Comparison of ENCODE assay signal across 27 cellular contexts in genomic region chr2:160454070-160454797, GRCh38. TPM values are rescaled to one million over a fixed set of nuclear protein-coding genes. Genes with fewer than 3 reads are reported as not detected.
DNase-seq lines count a peak whose midpoint lies in the region; ATAC-seq, FAIRE-seq and TF ChIP-seq lines count a peak whose summit lies in the region.
"Had no signal": no experiment of that assay in that cellular context is flagged by ENCODE, and none has a peak within 500 bp of the region (broad histone marks: within the 10 kb centered on the region; RNA-seq: fewer than 3 reads in every experiment).

No MANE protein-coding gene starts in this region.

- H3K79me2 ChIP-seq in HepG2 (ENCODE audit: insufficient read depth, low read length), result peaks cover 28% of the 10 kb centered on the region

- TF ChIP-seq EP300 in HepG2 (IDR thresholded peaks at IDR 0.05; ENCODE audit: low read depth in 2 of 2, low read length in 2 of 2), result no peak
- TF ChIP-seq EP300 in HepG2 (CRISPR knock-in tag; IDR thresholded peaks at IDR 0.05; ENCODE audit: borderline replicate concordance), result no peak

- no peaks in the 10 kb centered on the region for H3K9me3 Mint-ChIP-seq in stimulated activated naive B cell treated with anti-CD40 and anti-IgM and Interleukin-4, amounts not matched to agents 10 μg/mL and 1 μg/mL and 100 μg/mL, for 72 hours
- H3K9me3 Mint-ChIP-seq: CD8-positive, alpha-beta T cell; natural killer cell treated with Interleukin-12 subunit alpha and Interleukin-12 subunit beta and Interleukin-15 and Interleukin-18, amount 100 ng/mL, for 72 hours; type B pancreatic cell had no signal

- no peak overlapping the region for H3K4me2 ChIP-seq in HepG2 (ENCODE audit: low read depth, low read length)

- no TSS peak for BruUV-seq in HepG2 (replicated peaks; lab: Mats Ljungman, UMichigan)

- no peak overlapping the region for H3K9ac ChIP-seq in HepG2 (ENCODE audit: insufficient read depth, low read depth, low read length)

- in situ Hi-C loops in HepG2 (cut with HindIII; ENCODE audit: extremely low pct_ligation_motif_present, low pct_unique_long_range_greater_than_20kb), result no loop called here

- 98% methylated on average over 2 of the region's 2 CpGs for WGBS in HepG2 (ENCODE audit: low lambda C conversion rate)

- H3K4me3 ChIP-seq in HepG2 (replicated peaks in 1 of 3; ENCODE audit: insufficient read depth in 1 of 3, low read depth in 2 of 3, low read length in 3 of 3) (no peak overlapping the region), uterus (no peak overlapping the region)
- H3K4me3 ChIP-seq: K562, MG63 had no signal

- H3K27ac Mint-ChIP-seq in stimulated activated naive B cell treated with anti-CD40 and anti-IgM and Interleukin-4, amounts not matched to agents 10 μg/mL and 1 μg/mL and 100 μg/mL, for 72 hours, result no peak overlapping the region
- H3K27ac Mint-ChIP-seq: activated naive CD8-positive, alpha-beta T cell; natural killer cell treated with Interleukin-12 subunit alpha and Interleukin-12 subunit beta and Interleukin-15 and Interleukin-18, amount 100 ng/mL, for 72 hours; type B pancreatic cell had no signal

- peaks cover 0 to 2% of the 10 kb centered on the region in 2 donors for H3K36me3 Mint-ChIP-seq in stimulated activated naive B cell treated with anti-CD40 and anti-IgM and Interleukin-4, amounts not matched to agents 10 μg/mL and 1 μg/mL and 100 μg/mL, for 72 hours
- H3K36me3 Mint-ChIP-seq: natural killer cell treated with Interleukin-12 subunit alpha and Interleukin-12 subunit beta and Interleukin-15 and Interleukin-18, amount 100 ng/mL, for 72 hours had no signal

- no peak for FAIRE-seq in HepG2 (lab: Jason Lieb, UNC)
- FAIRE-seq: G401.6, H1, K562, small intestine had no signal

- H3K27ac ChIP-seq in VCaP, result peak overlapping the region; percentile 20; the same call in 1 of the 2 replicates
- no peak overlapping the region for H3K27ac ChIP-seq in HepG2 (ENCODE audit: extremely low read length, insufficient read depth, low read length)
- peak overlapping the region; percentile 40 to 46 for H3K27ac ChIP-seq in uterus

- H3K27me3 ChIP-seq in HepG2 (ENCODE audit: control insufficient read depth in 1 of 2, insufficient read depth in 2 of 2, low read length in 2 of 2) (no peaks in the 10 kb centered on the region), uterus (no peaks in the 10 kb centered on the region)
- H3K27me3 ChIP-seq: MG63 had no signal

- no peaks in the 10 kb centered on the region for H3K4me1 Mint-ChIP-seq in stimulated activated naive B cell treated with anti-CD40 and anti-IgM and Interleukin-4, amounts not matched to agents 10 μg/mL and 1 μg/mL and 100 μg/mL, for 72 hours

- H3K4me1 ChIP-seq in HepG2 (ENCODE audit: insufficient read depth, low read length) (peaks cover 20% of the 10 kb centered on the region), uterus (peaks cover 0 to 7% of the 10 kb centered on the region in 2 donors)

- TF ChIP-seq POLR2A in HepG2 (IDR thresholded peaks at IDR 0.05; ENCODE audit: insufficient read depth in 1 of 2, low read depth in 2 of 2, low read length in 2 of 2), result no peak
- no peak for TF ChIP-seq POLR2A in uterus (IDR thresholded peaks at IDR 0.05)

- H2AFZ ChIP-seq in HepG2 (ENCODE audit: low read length), result no peak overlapping the region

- H3K27me3 Mint-ChIP-seq in stimulated activated naive B cell treated with anti-CD40 and anti-IgM and Interleukin-4, amounts not matched to agents 10 μg/mL and 1 μg/mL and 100 μg/mL, for 72 hours, result no peaks in the 10 kb centered on the region
- H3K27me3 Mint-ChIP-seq: activated naive CD8-positive, alpha-beta T cell; natural killer cell treated with Interleukin-12 subunit alpha and Interleukin-12 subunit beta and Interleukin-15 and Interleukin-18, amount 100 ng/mL, for 72 hours; type B pancreatic cell had no signal

- H3K9me3 ChIP-seq in HepG2 (ENCODE audit: low read length), result no peaks in the 10 kb centered on the region
- no peaks in the 10 kb centered on the region for H3K9me3 ChIP-seq in uterus
- H3K9me3 ChIP-seq: MG63 had no signal

- intact Hi-C loops in HepG2 (cut with micrococcal nuclease; ENCODE audit: unreplicated experiment), result loop anchor here (2.0 kb wide), 1 partner anchor 39 kb away; the partner anchor contains the start of gene RBMS1
- intact Hi-C loops in uterus (cut with DNase I; ENCODE audit: low total_unique reads), result no loop called here

- DNase-seq in EH (ENCODE audit: low read depth), result peak; percentile 22
- DNase-seq in HepG2 (ENCODE audit: low spot score), result peak; percentile 50
- DNase-seq in uterus, result no peak
- no peak for DNase-seq in stimulated activated naive B cell treated with anti-CD40 and anti-IgM and Interleukin-4, amounts not matched to agents 10 μg/mL and 1 μg/mL and 100 μg/mL, for 72 hours
- DNase-seq in pons (ENCODE audit: low spot score), result no peak
- no peak for DNase-seq in NOMO-1 treated with DMSO at 0.1 percent for 48 hours (lab: John Stamatoyannopoulos, UW; ENCODE audit: unreplicated experiment)
- DNase-seq: activated T-cell treated with anti-CD3 and anti-CD28 coated beads for 4 hours; anterior cingulate cortex; CD8-positive, alpha-beta T cell; cortex of kidney; DMS 273 treated with DMSO at 0.1 percent for 48 hours; foreskin melanocyte; left cardiac atrium; MG63; NCI-H2029 treated with DMSO at 0.1 percent for 48 hours; NCI-H774; retina; small intestine; stimulated activated CD4-positive, alpha-beta T cell treated with anti-CD3 and anti-CD28 coated beads, Interleukin-1b, Interleukin-23, amount 100 ng/mL, for 48 hours had no signal

- CTCF ChIA-PET in HepG2 (lab: Yijun Ruan, JAX; ENCODE audit: low intra/inter-chr PET ratio, low total read pairs), result no interaction called here

- peak; percentile 67 for ATAC-seq in HepG2
- ATAC-seq in stimulated activated naive B cell treated with anti-CD40 and anti-IgM and Interleukin-4, amounts not matched to agents 10 μg/mL and 1 μg/mL and 100 μg/mL, for 72 hours (replicated peaks), result no peak
- ATAC-seq: CD8-positive, alpha-beta T cell; esophagus mucosa; K562; natural killer cell treated with Interleukin-12 subunit alpha and Interleukin-12 subunit beta and Interleukin-15 and Interleukin-18, amount 100 ng/mL, for 72 hours had no signal

- TF ChIP-seq CTCF in VCaP (conservative IDR thresholded peaks at IDR 0.05) (no peak), HepG2 (CRISPR knock-in tag; IDR thresholded peaks at IDR 0.05) (no peak), uterus (IDR thresholded peaks at IDR 0.05) (no peak)

- no peak for TF ChIP-seq RAD21 in HepG2 (CRISPR knock-in tag; IDR thresholded peaks at IDR 0.05)

- POLR2A ChIA-PET in HepG2 (lab: Yijun Ruan, JAX), result no interaction called here

- peaks cover 47% of the 10 kb centered on the region for H4K20me1 ChIP-seq in HepG2 (ENCODE audit: insufficient read depth, low read length)

- no peak overlapping the region for H3K4me3 Mint-ChIP-seq in stimulated activated naive B cell treated with anti-CD40 and anti-IgM and Interleukin-4, amounts not matched to agents 10 μg/mL and 1 μg/mL and 100 μg/mL, for 72 hours
- H3K4me3 Mint-ChIP-seq: activated naive CD8-positive, alpha-beta T cell; CD8-positive, alpha-beta T cell; natural killer cell treated with Interleukin-12 subunit alpha and Interleukin-12 subunit beta and Interleukin-15 and Interleukin-18, amount 100 ng/mL, for 72 hours; type B pancreatic cell had no signal

- no peaks in the 10 kb centered on the region; a peak in 2 of 5 replicates for H3K36me3 ChIP-seq in HepG2 (replicated peaks in 1 of 2; ENCODE audit: control insufficient read depth in 1 of 2, insufficient read depth in 2 of 2, low read length in 2 of 2)
- no peaks in the 10 kb centered on the region for H3K36me3 ChIP-seq in uterus

TF ChIP-seq in HepG2, 621 proteins besides CTCF, POLR2A, EP300 and RAD21 (continues in another document):
- TF ChIP-seq HDAC6 (IDR thresholded peaks at IDR 0.05; ENCODE audit: low read depth, low read length), result no peak
- TF ChIP-seq BCL6 (CRISPR knock-in tag; IDR thresholded peaks at IDR 0.05), result peak; percentile 58; the same call in 1 of the 2 replicates
- TF ChIP-seq NBN (conservative IDR thresholded peaks at IDR 0.05), result no peak
- TF ChIP-seq FOXA3 (CRISPR knock-in tag; IDR thresholded peaks at IDR 0.05), result peak; percentile 42; the same call in 1 of the 2 replicates
- peak; percentile 48; the same call in 1 of the 2 replicates for TF ChIP-seq FOXA1 (IDR thresholded peaks at IDR 0.05)
- peak; percentile 32; the same call in 1 of the 2 replicates for TF ChIP-seq FOXA1 (CRISPR knock-in tag; IDR thresholded peaks at IDR 0.05)

RNA-seq across cellular contexts. Expression of gene RBMS1, which starts 39.4 kb away (rescaled TPM):
- 52.1 and 55.5 TPM in 2 replicates for total RNA-seq in HepG2 (2016; rRNA removed; fragmentation: Illumina TruSeq; extraction: Trizol)
- 4.1 and 5.2 TPM in 2 replicates for total RNA-seq in HepG2 (2016; cell fraction: cytosol; rRNA removed; fragmentation: Illumina TruSeq; extraction: Trizol; ENCODE audit: low read depth)
- total RNA-seq in HepG2 (2016; cell fraction: insoluble cytoplasmic fraction; rRNA removed; fragmentation: Illumina TruSeq; extraction: Trizol), result 51.6 and 52.5 TPM in 2 replicates
- 18.5 and 21.0 TPM in 2 replicates for total RNA-seq in HepG2 (2016; cell fraction: membrane; rRNA removed; fragmentation: Illumina TruSeq; extraction: Trizol)
- total RNA-seq in HepG2 (2016; cell fraction: nucleus; rRNA removed; fragmentation: Illumina TruSeq; extraction: Trizol), result 44.0 and 59.0 TPM in 2 replicates
- 82.9 and 110 TPM in 2 replicates for polyA plus RNA-seq in HepG2 (2011; rRNA removed)
- polyA plus RNA-seq in HepG2 (2011; cell fraction: cytosol; rRNA removed), result 71.0 and 80.7 TPM in 2 replicates
- 50.6 and 54.0 TPM in 2 replicates for polyA plus RNA-seq in HepG2 (2011; cell fraction: nucleus; rRNA removed)
- polyA plus RNA-seq in HepG2 (2012), result 70.0 and 92.2 TPM in 2 replicates
- 2.6 and 2.7 TPM in 2 replicates for polyA plus RNA-seq in HepG2 (2016; cell fraction: cytosol; fragmentation: Illumina TruSeq; extraction: Trizol; ENCODE audit: low read depth)
- polyA plus RNA-seq in HepG2 (2016; cell fraction: insoluble cytoplasmic fraction; fragmentation: Illumina TruSeq; extraction: Trizol; ENCODE audit: low read depth), result 51.8 and 60.2 TPM in 2 replicates
- 10.2 and 12.3 TPM in 2 replicates for polyA plus RNA-seq in HepG2 (2016; cell fraction: membrane; fragmentation: Illumina TruSeq; extraction: Trizol; ENCODE audit: low read depth)
- polyA plus RNA-seq in HepG2 (2016; cell fraction: nucleus; fragmentation: Illumina TruSeq; extraction: Trizol; ENCODE audit: insufficient read depth, low read depth), result 43.3 and 48.9 TPM in 2 replicates
- 28.8 and 93.8 TPM in 2 replicates for polyA minus RNA-seq in HepG2 (2011; rRNA and poly(A)+ RNA removed; ENCODE audit: low replicate concordance)
- 56.0 and 61.6 TPM in 2 replicates for polyA minus RNA-seq in HepG2 (2011; cell fraction: cytosol; rRNA and poly(A)+ RNA removed)
- polyA minus RNA-seq in HepG2 (2011; cell fraction: nucleus; rRNA and poly(A)+ RNA removed), result 172 and 186 TPM in 2 replicates
- total RNA-seq in uterus, result 100 to 1,000 TPM in 2 of 4 donors, 10 to 100 TPM in 2; 30.5 to 149 (median 88.9) TPM

Comparison
In these comparisons a context has a peak if more than half of its experiments do, and no peak if none do; other contexts are left out.
1. DNase-seq: peak in EH (single experiment) and HepG2 (single experiment); none in uterus (0 of 2), stimulated activated naive B cell treated with anti-CD40 and anti-IgM and Interleukin-4, amounts not matched to agents 10 μg/mL and 1 μg/mL and 100 μg/mL, for 72 hours (single experiment), pons (single experiment) and NOMO-1 treated with DMSO at 0.1 percent for 48 hours (single experiment).